Comparison of ENCODE assay signal across 8 cellular contexts in the genomic region with DNA sequence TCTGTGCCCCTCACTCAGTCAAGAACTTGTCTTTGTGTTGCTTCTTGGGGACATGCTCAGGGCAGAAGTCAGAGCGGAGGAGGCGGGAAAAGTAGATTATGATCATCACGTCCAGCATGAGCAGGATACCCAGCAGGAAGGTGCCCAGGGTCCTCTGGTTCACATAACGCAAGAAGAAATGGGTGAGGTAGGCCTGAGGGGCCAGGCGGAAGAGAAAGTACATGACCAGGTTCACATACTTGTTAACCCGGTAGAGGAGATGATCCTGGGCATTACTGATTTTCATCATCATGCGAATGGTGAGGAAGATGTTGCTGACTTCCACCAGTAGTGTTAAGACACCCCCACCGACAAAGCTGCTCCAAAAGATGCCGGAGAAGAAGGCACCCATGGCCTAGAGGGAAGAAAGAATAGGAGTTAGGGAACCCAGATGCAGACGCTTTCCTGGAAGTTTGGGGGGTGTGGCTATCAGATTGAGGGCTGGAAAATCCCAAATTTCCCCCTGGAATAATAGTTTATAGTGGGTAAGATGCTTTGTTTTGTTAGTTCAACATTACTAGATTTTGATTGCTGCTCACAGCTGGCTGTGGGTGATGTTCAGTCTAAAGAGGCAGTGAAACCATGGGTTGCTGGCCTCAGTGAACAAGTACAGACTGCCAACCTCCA. TPM values are rescaled to one million over a fixed set of nuclear protein-coding genes. Genes with fewer than 3 reads are reported as not detected.
DNase-seq lines count a peak whose midpoint lies in the region; ATAC-seq, FAIRE-seq and TF ChIP-seq lines count a peak whose summit lies in the region.

No MANE protein-coding gene starts in this region.

- TF ChIP-seq CTCF in CD8-positive, alpha-beta T cell (IDR thresholded peaks at IDR 0.05) = no peak
- TF ChIP-seq CTCF in KMS-11 (conservative IDR thresholded peaks at IDR 0.05; ENCODE audit: low read depth, low read length) (no peak), GM12878 (IDR thresholded peaks at IDR 0.05 in 2 of 3, conservative IDR thresholded peaks at IDR 0.05 in 1 of 3; ENCODE audit: control insufficient read depth in 2 of 3, extremely low read depth in 1 of 3, insufficient read depth in 1 of 3, low read depth in 3 of 3, low read length in 3 of 3) (no peak)

- no peak for TF ChIP-seq RAD21 in GM12878 (IDR thresholded peaks at IDR 0.05; ENCODE audit: insufficient read depth, low read depth, low read length)

- RAD21 ChIA-PET in GM12878 (lab: Charles Lee; ENCODE audit: unreplicated experiment) = interaction anchor here (1.0 to 6.8 kb wide), 8 partner anchors 11 to 229 kb away, joined by 3 to 375 read pairs (median 5); a partner anchor contains a TSS

- TSS peak; percentile 56 for BruUV-seq in GM12878 (replicated peaks; lab: Mats Ljungman, UMichigan)

- H3K27me3 ChIP-seq in CD8-positive, alpha-beta T cell (ENCODE audit: insufficient read depth, low read length) = no peaks in the 10 kb centered on the region
- H3K27me3 ChIP-seq in KMS-11 (ENCODE audit: insufficient read depth, low read depth) = no peaks in the 10 kb centered on the region
- H3K27me3 ChIP-seq in GM12878 (replicated peaks in 1 of 2; ENCODE audit: control insufficient read depth in 2 of 2, insufficient read depth in 2 of 2, low read length in 1 of 2) = no peaks in the 10 kb centered on the region

- intact Hi-C loops in CD8-positive, alpha-beta T cell (cut with DNase I, micrococcal nuclease) = loop anchor here (5.0 to 10.0 kb wide), 6 partner anchors 38 to 568 kb away; a partner anchor contains a TSS
- intact Hi-C loops in GM12878 (cut with micrococcal nuclease; ENCODE audit: unreplicated experiment) = loop anchor here (5.0 to 10.0 kb wide), 2 partner anchors 118 to 390 kb away; a partner anchor contains a TSS

- H3K4me3 ChIP-seq in CD8-positive, alpha-beta T cell (ENCODE audit: low read depth, low read length) = no peak overlapping the region
- H3K4me3 ChIP-seq in KMS-11 (IDR thresholded peaks at IDR 0.05; ENCODE audit: insufficient read depth, low read depth, low read length) (no peak overlapping the region), GM12878 (peak overlapping the region; percentile 72; the same call in 1 of the 2 replicates)

- peak overlapping the region; percentile 73 for H3K4me2 ChIP-seq in KMS-11
- peak overlapping the region; percentile 82 for H3K4me2 ChIP-seq in GM12878 (ENCODE audit: control insufficient read depth, insufficient read depth)

- no peaks in the 10 kb centered on the region for H3K9me3 ChIP-seq in CD8-positive, alpha-beta T cell (ENCODE audit: low read length)
- H3K9me3 ChIP-seq in GM12878 (replicated peaks; ENCODE audit: control insufficient read depth, insufficient read depth, low read length) = no peaks in the 10 kb centered on the region

- H2AFZ ChIP-seq in KMS-11 (ENCODE audit: low read depth) (no peak overlapping the region), GM12878 (ENCODE audit: control insufficient read depth, low read depth, low read length) (no peak overlapping the region)

- peak overlapping the region; percentile 77 for H3K27ac Mint-ChIP-seq in CD8-positive, alpha-beta T cell
- peak overlapping the region; percentile 16 to 92 (median 80) for H3K27ac Mint-ChIP-seq in naive B cell

- H3K27ac ChIP-seq in CD8-positive, alpha-beta T cell (ENCODE audit: low read depth, low read length) = no peak overlapping the region
- H3K27ac ChIP-seq in KMS-11 (peak overlapping the region; percentile 74; the same call in 1 of the 2 replicates), GM12878 (ENCODE audit: control insufficient read depth, insufficient read depth) (0 out of 2 replicates have a peak overlapping the region, but pooled peaks have one; percentile 4)

- TF ChIP-seq POLR2A in GM12878 (IDR thresholded peaks at IDR 0.05; ENCODE audit: low read depth, low read length) = no peak; the same call in 1 of the 2 replicates

- in situ Hi-C loops in GM12878 (cut with MboI) = loop anchor here (25.0 kb wide), 1 partner anchor 1262 kb away; a partner anchor contains a TSS

- H3K9ac ChIP-seq in KMS-11 (peak overlapping the region; percentile 80; the same call in 1 of the 2 replicates), GM12878 (ENCODE audit: control insufficient read depth, insufficient read depth, low read length) (no peak overlapping the region)

- DNase-seq in CD8-positive, alpha-beta T cell = no peak
- no peak for DNase-seq in GM12878 (ENCODE audit: low read depth, low spot score)
- no peak for DNase-seq in naive B cell
- DNase-seq in GM19239 (ENCODE audit: insufficient read length, low spot score) = no peak
- no peak for DNase-seq in GM19238 (ENCODE audit: insufficient read length, low spot score)
- no peak for DNase-seq in kidney tubule cell (ENCODE audit: low spot score)

- 29% methylated on average over 10 of the region's 10 CpGs for WGBS in GM12878 (ENCODE audit: insufficient coverage, insufficient replicate concordance, low lambda C conversion rate, missing lambda C conversion rate)

- peaks cover 57% of the 10 kb centered on the region for H3K36me3 Mint-ChIP-seq in CD8-positive, alpha-beta T cell
- H3K36me3 Mint-ChIP-seq in naive B cell = peaks cover 10 to 16% of the 10 kb centered on the region in 2 donors

- peaks cover 73% of the 10 kb centered on the region for H3K4me1 Mint-ChIP-seq in CD8-positive, alpha-beta T cell (ENCODE audit: low read depth)
- peaks cover 58 to 77% (median 65%) of the 10 kb centered on the region in 3 donors for H3K4me1 Mint-ChIP-seq in naive B cell

- H4K20me1 ChIP-seq in KMS-11 (ENCODE audit: insufficient read depth) (0 out of 2 replicates have a peak, but pooled peaks cover 5% of the 10 kb centered on the region), GM12878 (ENCODE audit: control insufficient read depth, insufficient read depth) (no peaks in the 10 kb centered on the region)

- SMC1A ChIA-PET in GM12878 (lab: Charles Lee; ENCODE audit: uncharacterized antibody, unreplicated experiment) = interaction anchor here (0.7 to 11.3 kb wide), 8 partner anchors 9 to 1423 kb away, joined by 3 to 326 read pairs (median 3); a partner anchor contains a TSS

- no peak for ATAC-seq in CD8-positive, alpha-beta T cell
- ATAC-seq in GM12878 = no peak; the same call in 2 of the 3 replicates
- ATAC-seq in naive B cell (ENCODE audit: low read depth in 2 of 2) = no peak
- ATAC-seq in HG03442 (IDR thresholded peaks at IDR 0.05; ENCODE audit: unreplicated experiment) = no peak

- peaks cover 41% of the 10 kb centered on the region for H3K79me2 ChIP-seq in KMS-11 (ENCODE audit: insufficient read depth, low read depth)
- peaks cover 42% of the 10 kb centered on the region for H3K79me2 ChIP-seq in GM12878 (ENCODE audit: control insufficient read depth, insufficient read depth, low read length)

- H3K9me3 Mint-ChIP-seq in CD8-positive, alpha-beta T cell = no peaks in the 10 kb centered on the region
- no peaks in the 10 kb centered on the region for H3K9me3 Mint-ChIP-seq in naive B cell

- peaks cover 34% of the 10 kb centered on the region for H3K36me3 ChIP-seq in CD8-positive, alpha-beta T cell (ENCODE audit: insufficient read depth, low read length)
- peaks cover 25% of the 10 kb centered on the region; the same call in 1 of the 2 replicates for H3K36me3 ChIP-seq in KMS-11 (ENCODE audit: insufficient read depth)
- H3K36me3 ChIP-seq in GM12878 (ENCODE audit: control insufficient read depth in 2 of 2, insufficient read depth in 2 of 2, low read length in 1 of 2) = peaks cover 12 to 20% of the 10 kb centered on the region in 2 experiments; a peak in 3 of 4 replicates

- CTCF ChIA-PET in CD8-positive, alpha-beta T cell (lab: Charles Lee) = interaction anchor here (0.6 to 15.3 kb wide), 8 partner anchors 23 to 228 kb away, joined by 3 to 532 read pairs (median 4); a partner anchor contains a TSS
- CTCF ChIA-PET in GM12878 (lab: Yijun Ruan, JAX) = interaction anchor here (1.0 to 12.6 kb wide), 4 partner anchors 24 to 241 kb away, joined by 3 to 394 read pairs (median 92); a partner anchor contains a TSS

- H3K4me1 ChIP-seq in CD8-positive, alpha-beta T cell (ENCODE audit: insufficient read depth, low read length) = peaks cover 49% of the 10 kb centered on the region
- peaks cover 60% of the 10 kb centered on the region for H3K4me1 ChIP-seq in KMS-11 (ENCODE audit: low read depth, poor library complexity, severe bottlenecking)
- peaks cover 23% of the 10 kb centered on the region for H3K4me1 ChIP-seq in GM12878 (ENCODE audit: control insufficient read depth, insufficient read depth, low read length)

- POLR2A ChIA-PET in CD8-positive, alpha-beta T cell (lab: Charles Lee) = interaction anchor here (1.1 to 6.8 kb wide), 2 partner anchors 24 to 225 kb away, joined by 3 to 187 read pairs; a partner anchor contains a TSS
- POLR2A ChIA-PET in GM12878 (lab: Charles Lee) = interaction anchor here (0.9 to 17.2 kb wide), 4 partner anchors 12 to 79 kb away, joined by 3 to 485 read pairs (median 18); a partner anchor contains a TSS

- no peaks in the 10 kb centered on the region for H3K27me3 Mint-ChIP-seq in CD8-positive, alpha-beta T cell (ENCODE audit: low read depth)
- H3K27me3 Mint-ChIP-seq in naive B cell = no peaks in the 10 kb centered on the region

- H3K4me3 Mint-ChIP-seq in CD8-positive, alpha-beta T cell = peak overlapping the region; percentile 84
- peak overlapping the region; percentile 80 to 100 (median 86) for H3K4me3 Mint-ChIP-seq in naive B cell

- FAIRE-seq in GM12878 (lab: Jason Lieb, UNC) = no peak
- no peak for FAIRE-seq in GM19239 (lab: Jason Lieb, UNC)

- TF ChIP-seq EP300 in GM12878 (IDR thresholded peaks at IDR 0.05; ENCODE audit: borderline replicate concordance in 1 of 2, control insufficient read depth in 1 of 2, low read depth in 2 of 2, low read length in 2 of 2) = no peak

RNA-seq across cellular contexts. Expression of a gene that starts 1.4 kb away (rescaled TPM):
- 1 to 10 TPM in 1 of 2 experiments, under 1 TPM in 1; 0.73 to 1.1 TPM for total RNA-seq in CD8-positive, alpha-beta T cell
- total RNA-seq in GM12878 (2013; cell fraction: nucleolus; rRNA removed) = 1.9 and 4.3 TPM in 2 replicates
- total RNA-seq in GM12878 (2014; rRNA removed) (8.6 and 10.6 TPM in 2 replicates), GM12878 (2014; rRNA removed; fragmentation: Illumina TruSeq; extraction: Trizol) (7.2 and 7.6 TPM in 2 replicates), GM12878 (2021) (7.3 and 7.6 TPM in 2 replicates)
- polyA plus RNA-seq in GM12878 (2011; ENCODE audit: low read depth) = 3.3 TPM
- polyA plus RNA-seq in GM12878 (2011; rRNA removed) (2.1 and 4.0 TPM in 2 replicates), GM12878 (2014; fragmentation: Illumina TruSeq; extraction: Trizol) (7.8 TPM in 2 replicates), GM12878 (2014; fragmentation: Nextera tagmentation; extraction: Ambion mirVana) (1 to 10 TPM; 2.9 to 7.1 TPM), GM12878 (2014; rRNA removed) (13.6 and 14.6 TPM in 2 replicates), GM12878 (2016; fragmentation: Nextera tagmentation; extraction: Ambion mirVana) (10 to 100 TPM; 14.9 to 19.8 TPM), naive B cell (ENCODE audit: low read depth in 6 of 6) (1 to 10 TPM in 1 of 6 donors, under 1 TPM in 1, not detected in 4; 0.93 to 1.2 TPM)
- polyA plus RNA-seq in GM12878 (2011; cell fraction: cytosol; rRNA removed) = 4.1 and 4.2 TPM in 2 replicates
- polyA plus RNA-seq in GM12878 (2011; cell fraction: nucleus; rRNA removed) = 5.1 and 5.7 TPM in 2 replicates
- 5.3 and 8.7 TPM in 2 replicates for polyA plus RNA-seq in GM12878 (2012)
- 5.4 and 5.5 TPM in 2 replicates for polyA minus RNA-seq in GM12878 (2011; rRNA and poly(A)+ RNA removed)
- 2.8 and 5.5 TPM in 2 replicates for polyA minus RNA-seq in GM12878 (2011; cell fraction: cytosol; rRNA and poly(A)+ RNA removed)
- polyA minus RNA-seq in GM12878 (2011; cell fraction: nucleus; rRNA and poly(A)+ RNA removed) = 4.8 and 6.9 TPM in 2 replicates

RNA-seq across cellular contexts. Expression of a gene that starts 4.0 kb away (rescaled TPM):
- 1 to 10 TPM; 3.4 to 3.6 TPM for total RNA-seq in CD8-positive, alpha-beta T cell
- total RNA-seq in GM12878 (2013; cell fraction: nucleolus; rRNA removed) = 22.0 and 27.2 TPM in 2 replicates
- 8.8 and 10.5 TPM in 2 replicates for total RNA-seq in GM12878 (2014; rRNA removed)
- total RNA-seq in GM12878 (2014; rRNA removed; fragmentation: Illumina TruSeq; extraction: Trizol) = 6.0 and 6.7 TPM in 2 replicates
- total RNA-seq in GM12878 (2021) = 10.1 and 11.0 TPM in 2 replicates
- polyA plus RNA-seq in GM12878 (2011; ENCODE audit: low read depth) = 6.5 TPM
- polyA plus RNA-seq in GM12878 (2011; rRNA removed) = 7.9 and 13.2 TPM in 2 replicates
- 16.7 and 21.7 TPM in 2 replicates for polyA plus RNA-seq in GM12878 (2011; cell fraction: cytosol; rRNA removed)
- 24.8 and 26.2 TPM in 2 replicates for polyA plus RNA-seq in GM12878 (2011; cell fraction: nucleus; rRNA removed)
- 8.7 and 9.6 TPM in 2 replicates for polyA plus RNA-seq in GM12878 (2012)
- polyA plus RNA-seq in GM12878 (2014; fragmentation: Illumina TruSeq; extraction: Trizol) = 7.5 and 8.5 TPM in 2 replicates
- 1 to 10 TPM; 2.3 to 2.9 TPM for polyA plus RNA-seq in GM12878 (2014; fragmentation: Nextera tagmentation; extraction: Ambion mirVana)
- 14.3 and 15.1 TPM in 2 replicates for polyA plus RNA-seq in GM12878 (2014; rRNA removed)
- polyA plus RNA-seq in GM12878 (2016; fragmentation: Nextera tagmentation; extraction: Ambion mirVana) = 10 to 100 TPM; 11.2 to 13.9 TPM
- polyA minus RNA-seq in GM12878 (2011; rRNA and poly(A)+ RNA removed) = 14.9 and 20.8 TPM in 2 replicates
- 4.0 and 4.4 TPM in 2 replicates for polyA minus RNA-seq in GM12878 (2011; cell fraction: cytosol; rRNA and poly(A)+ RNA removed)
- polyA minus RNA-seq in GM12878 (2011; cell fraction: nucleus; rRNA and poly(A)+ RNA removed) = 11.1 and 21.9 TPM in 2 replicates
- polyA plus RNA-seq in naive B cell (ENCODE audit: low read depth in 6 of 6) = 10 to 100 TPM; 14.5 to 26.1 (median 19.6) TPM

RNA-seq across cellular contexts. Expression of a gene that starts 4.8 kb away (rescaled TPM):
- total RNA-seq in CD8-positive, alpha-beta T cell = 1,000 to 10,000 TPM; 3,569 to 3,587 TPM
- total RNA-seq in GM12878 (2013; cell fraction: nucleolus; rRNA removed) = 169 and 204 TPM in 2 replicates
- total RNA-seq in GM12878 (2014; rRNA removed) = 1,231 and 1,339 TPM in 2 replicates
- total RNA-seq in GM12878 (2014; rRNA removed; fragmentation: Illumina TruSeq; extraction: Trizol) = 1,926 and 2,065 TPM in 2 replicates
- total RNA-seq in GM12878 (2021) = 2,908 and 3,018 TPM in 2 replicates
- 6,212 TPM for polyA plus RNA-seq in GM12878 (2011; ENCODE audit: low read depth)
- polyA plus RNA-seq in GM12878 (2011; rRNA removed) = 2,740 and 3,357 TPM in 2 replicates
- polyA plus RNA-seq in GM12878 (2011; cell fraction: cytosol; rRNA removed) = 779 and 1,073 TPM in 2 replicates
- polyA plus RNA-seq in GM12878 (2011; cell fraction: nucleus; rRNA removed) = 561 and 573 TPM in 2 replicates
- polyA plus RNA-seq in GM12878 (2012) = 4,003 and 4,409 TPM in 2 replicates
- 1,904 and 2,135 TPM in 2 replicates for polyA plus RNA-seq in GM12878 (2014; fragmentation: Illumina TruSeq; extraction: Trizol)
- over 10,000 TPM in 1 of 2 experiments, 1,000 to 10,000 TPM in 1; 8,970 to 10,319 TPM for polyA plus RNA-seq in GM12878 (2014; fragmentation: Nextera tagmentation; extraction: Ambion mirVana)
- 1,318 and 1,377 TPM in 2 replicates for polyA plus RNA-seq in GM12878 (2014; rRNA removed)
- 1,000 to 10,000 TPM; 2,984 to 3,180 TPM for polyA plus RNA-seq in GM12878 (2016; fragmentation: Nextera tagmentation; extraction: Ambion mirVana)
- polyA minus RNA-seq in GM12878 (2011; rRNA and poly(A)+ RNA removed) = 1,547 and 2,710 TPM in 2 replicates
- 624 and 701 TPM in 2 replicates for polyA minus RNA-seq in GM12878 (2011; cell fraction: cytosol; rRNA and poly(A)+ RNA removed)
- polyA minus RNA-seq in GM12878 (2011; cell fraction: nucleus; rRNA and poly(A)+ RNA removed) = 176 and 252 TPM in 2 replicates
- polyA plus RNA-seq in naive B cell (ENCODE audit: low read depth in 6 of 6) = 1,000 to 10,000 TPM; 5,077 to 6,780 (median 5,627) TPM

RNA-seq across cellular contexts. Expression of a gene that starts 7.0 kb away (rescaled TPM):
- 10 to 100 TPM; 13.9 to 14.1 TPM for total RNA-seq in CD8-positive, alpha-beta T cell
- 10.7 and 13.3 TPM in 2 replicates for total RNA-seq in GM12878 (2013; cell fraction: nucleolus; rRNA removed)
- total RNA-seq in GM12878 (2014; rRNA removed) = 40.2 and 46.4 TPM in 2 replicates
- total RNA-seq in GM12878 (2014; rRNA removed; fragmentation: Illumina TruSeq; extraction: Trizol) = 24.2 and 26.9 TPM in 2 replicates
- total RNA-seq in GM12878 (2021) = 28.8 and 33.0 TPM in 2 replicates
- 16.5 TPM for polyA plus RNA-seq in GM12878 (2011; ENCODE audit: low read depth)
- polyA plus RNA-seq in GM12878 (2011; rRNA removed) = 0.16 and 0.37 TPM in 2 replicates
- polyA plus RNA-seq in GM12878 (2011; cell fraction: cytosol; rRNA removed) = 0.23 and 0.31 TPM in 2 replicates
- polyA plus RNA-seq in GM12878 (2011; cell fraction: nucleus; rRNA removed) = 0.69 and 0.75 TPM in 2 replicates
- polyA plus RNA-seq in GM12878 (2012) = 13.1 and 17.7 TPM in 2 replicates
- 35.7 and 39.0 TPM in 2 replicates for polyA plus RNA-seq in GM12878 (2014; fragmentation: Illumina TruSeq; extraction: Trizol)
- 10 to 100 TPM; 14.4 to 32.6 TPM for polyA plus RNA-seq in GM12878 (2014; fragmentation: Nextera tagmentation; extraction: Ambion mirVana)
- 37.5 and 47.7 TPM in 2 replicates for polyA plus RNA-seq in GM12878 (2014; rRNA removed)
- polyA plus RNA-seq in GM12878 (2016; fragmentation: Nextera tagmentation; extraction: Ambion mirVana) = 10 to 100 TPM; 30.9 to 37.4 TPM
- not detected in 2 replicates for polyA minus RNA-seq in GM12878 (2011; rRNA and poly(A)+ RNA removed)
- 4.1 and 4.9 TPM in 2 replicates for polyA minus RNA-seq in GM12878 (2011; cell fraction: cytosol; rRNA and poly(A)+ RNA removed)
- 0.48 and 0.86 TPM in 2 replicates for polyA minus RNA-seq in GM12878 (2011; cell fraction: nucleus; rRNA and poly(A)+ RNA removed)
- 10 to 100 TPM; 11.6 to 22.6 (median 18.2) TPM for polyA plus RNA-seq in naive B cell (ENCODE audit: low read depth in 6 of 6)

RNA-seq across cellular contexts. Expression of a gene that starts 12.9 kb away (rescaled TPM):
- total RNA-seq in CD8-positive, alpha-beta T cell = 1 to 10 TPM; 2.0 to 2.8 TPM
- total RNA-seq in GM12878 (2013; cell fraction: nucleolus; rRNA removed) = 6.2 and 8.9 TPM in 2 replicates
- 1.1 and 1.5 TPM in 2 replicates for total RNA-seq in GM12878 (2014; rRNA removed)
- total RNA-seq in GM12878 (2014; rRNA removed; fragmentation: Illumina TruSeq; extraction: Trizol) = 1.5 and 2.6 TPM in 2 replicates
- 1.5 and 2.4 TPM in 2 replicates for total RNA-seq in GM12878 (2021)
- polyA plus RNA-seq in GM12878 (2011; ENCODE audit: low read depth) = 0.93 TPM
- polyA plus RNA-seq in GM12878 (2011; rRNA removed) = 0.99 and 1.4 TPM in 2 replicates
- 1.1 and 1.5 TPM in 2 replicates for polyA plus RNA-seq in GM12878 (2011; cell fraction: cytosol; rRNA removed)
- polyA plus RNA-seq in GM12878 (2011; cell fraction: nucleus; rRNA removed) = 6.8 and 8.9 TPM in 2 replicates
- polyA plus RNA-seq in GM12878 (2012) = 2.0 and 2.4 TPM in 2 replicates
- polyA plus RNA-seq in GM12878 (2014; fragmentation: Illumina TruSeq; extraction: Trizol) = 1.2 and 2.0 TPM in 2 replicates
- under 1 TPM; 0.35 to 0.40 TPM for polyA plus RNA-seq in GM12878 (2014; fragmentation: Nextera tagmentation; extraction: Ambion mirVana)
- polyA plus RNA-seq in GM12878 (2014; rRNA removed) = 2.1 and 4.8 TPM in 2 replicates
- under 1 TPM; 0.59 to 0.83 TPM for polyA plus RNA-seq in GM12878 (2016; fragmentation: Nextera tagmentation; extraction: Ambion mirVana)
- polyA minus RNA-seq in GM12878 (2011; rRNA and poly(A)+ RNA removed) = 0.73 and 0.82 TPM in 2 replicates
- not detected in 2 replicates for polyA minus RNA-seq in GM12878 (2011; cell fraction: cytosol; rRNA and poly(A)+ RNA removed)
- 1.2 and 2.1 TPM in 2 replicates for polyA minus RNA-seq in GM12878 (2011; cell fraction: nucleus; rRNA and poly(A)+ RNA removed)
- polyA plus RNA-seq in naive B cell (ENCODE audit: low read depth in 6 of 6) = 1 to 10 TPM in 3 of 6 donors, under 1 TPM in 2, not detected in 1; 0.29 to 2.3 (median 1.1) TPM
